Comparison of ENCODE assay signal across 24 cellular contexts in the genomic region with DNA sequence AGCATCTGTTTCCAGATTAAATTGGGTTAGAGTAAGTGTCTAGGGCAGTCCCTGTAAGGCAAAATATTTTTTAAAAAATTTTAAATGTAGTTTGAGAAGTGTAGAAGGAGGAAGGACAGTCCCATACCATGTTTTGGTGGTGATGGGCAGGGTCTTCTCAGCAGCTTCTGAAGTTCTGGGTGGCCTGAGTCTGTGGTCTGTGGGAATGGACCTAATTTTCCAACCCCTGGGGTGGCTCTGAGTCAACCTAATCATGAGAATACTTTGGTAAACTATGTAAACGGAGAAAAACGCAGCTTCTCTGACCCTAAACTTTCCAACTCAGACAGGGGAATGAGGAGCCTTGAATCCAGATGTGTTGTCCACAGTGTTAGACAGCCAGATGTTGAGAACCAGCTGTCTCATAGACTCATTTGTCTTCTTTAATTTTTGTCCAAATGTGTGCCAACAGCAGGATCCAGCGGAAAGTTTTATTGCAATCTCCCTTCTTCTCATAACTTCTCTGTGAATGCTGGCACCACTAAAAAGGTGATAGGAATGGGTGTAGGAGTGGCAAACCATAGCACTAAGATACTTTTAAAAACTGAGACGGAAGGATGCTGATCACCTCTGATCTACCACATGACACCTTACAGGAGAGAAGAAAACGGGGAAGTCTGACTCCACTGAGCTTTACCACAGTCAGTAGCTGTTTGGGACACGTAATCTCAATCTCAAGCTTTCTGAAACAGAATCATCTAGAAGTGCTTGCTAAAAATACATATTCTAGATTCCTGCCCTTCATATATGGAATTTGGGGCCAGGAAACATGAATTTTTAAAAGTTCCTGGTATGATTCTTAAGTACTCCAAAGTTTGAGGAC.
"Had no signal": no experiment of that assay in that cellular context is flagged by ENCODE, and none has a peak within 500 bp of the region (broad histone marks: within the 10 kb centered on the region; RNA-seq: fewer than 3 reads in every experiment).

No MANE protein-coding gene starts in this region.

- ATAC-seq: activated CD8-positive, alpha-beta memory T cell treated with anti-CD3 and anti-CD28 coated beads, Interleukin-2, amount 10 ng/mL, durations not matched to agents 7 days and 5 days; PC-3; T-helper 17 cell; WTC11 had no signal

- FAIRE-seq: astrocyte, RCC 7860 had no signal

- H3K36me3 ChIP-seq: brain microvascular endothelial cell, cardiac muscle cell had no signal

- DNase-seq: activated CD4-positive, alpha-beta T cell treated with anti-CD3 and anti-CD28 coated beads for 1 hour; activated CD4-positive, alpha-beta T cell treated with anti-CD3 and anti-CD28 coated beads, Interleukin-2, amount 10 ng/mL, durations not matched to agents 24 days and 14 days; activated CD4-positive, alpha-beta T cell treated with anti-CD3 and anti-CD28 coated beads, Interleukin-2, amount 50 U/mL, for 48 hours; activated CD8-positive, alpha-beta memory T cell treated with anti-CD3 and anti-CD28 coated beads, Interleukin-2, amount 10 ng/mL, durations not matched to agents 7 days and 5 days; activated effector memory CD4-positive, alpha-beta T cell treated with Interleukin-2 at 50 U/mL for 16 hours; activated naive CD4-positive, alpha-beta T cell; activated T-cell treated with anti-CD3 and anti-CD28 coated beads, Interleukin-2, amount 50 U/mL, for 24 hours; amniotic stem cell; brain microvascular endothelial cell; Karpas-422; MM.1S; NCI-H1105; NCI-H1436 treated with DMSO at 0.1 percent for 48 hours; NCI-H187; NCI-H2081 treated with DMSO at 0.1 percent for 48 hours; NCI-H524; PC-3; SHP77; T-helper 17 cell; T-helper 9 cell had no signal

- H3K27me3 ChIP-seq: brain microvascular endothelial cell, cardiac muscle cell had no signal

- H3K27ac ChIP-seq: brain microvascular endothelial cell, cardiac muscle cell had no signal

- H3K4me3 ChIP-seq: cardiac muscle cell had no signal
